21 cellular contexts compared by ENCODE assay signal in the genomic region with DNA sequence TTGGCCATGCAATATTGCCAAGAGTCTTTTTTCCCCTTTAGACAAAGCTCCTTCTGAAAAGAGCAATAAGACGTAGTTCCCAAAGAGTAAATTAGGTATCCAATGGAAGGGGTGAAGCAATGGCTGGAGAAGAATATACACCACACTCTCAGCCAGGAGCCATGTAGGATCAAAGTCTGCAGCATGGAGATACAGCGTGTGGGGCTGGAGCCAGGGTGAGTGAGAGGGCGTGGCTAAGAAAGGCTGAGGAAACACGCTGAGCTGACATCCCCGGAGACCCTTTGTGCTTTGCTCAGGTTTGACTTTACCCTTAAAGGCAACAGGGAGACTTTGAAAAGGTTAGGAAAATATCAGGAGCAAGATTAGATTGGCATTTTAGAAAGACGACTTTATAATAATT.
A peak's percentile ranks its signal among the peaks of the same experiment; 100 is the strongest.
DNase-seq lines count a peak whose midpoint lies in the region; ATAC-seq and TF ChIP-seq lines count a peak whose summit lies in the region.
"Had no signal": no experiment of that assay in that cellular context is flagged by ENCODE, and none has a peak within 500 bp of the region (broad histone marks: within the 10 kb centered on the region; RNA-seq: fewer than 3 reads in every experiment).

No MANE protein-coding gene starts in this region.

- H4K91ac ChIP-seq in H9 (ENCODE audit: insufficient read length, low read depth, low read length) = no peak overlapping the region

- H3K23me2 ChIP-seq in H9 (ENCODE audit: insufficient read length, low read depth, low read length, poor library complexity, severe bottlenecking) = no peaks in the 10 kb centered on the region

- H3K23ac ChIP-seq in H9 (ENCODE audit: insufficient read length, low read depth, low read length) = no peak overlapping the region

- H3K18ac ChIP-seq in H9 (ENCODE audit: insufficient read length, low read depth, low read length) = no peak overlapping the region

- H3K14ac ChIP-seq in H9 (ENCODE audit: insufficient read depth, low read length) = no peak overlapping the region

- H3K4me1 ChIP-seq in H9 (ENCODE audit: insufficient read depth, low read length) (no peaks in the 10 kb centered on the region), Panc1 (ENCODE audit: control insufficient read depth, insufficient read depth, low read length) (no peaks in the 10 kb centered on the region)

- intact Hi-C loops in Panc1 (cut with micrococcal nuclease; ENCODE audit: unreplicated experiment) = no loop called here

- H3K9ac ChIP-seq in H9 (ENCODE audit: extremely low read depth, insufficient read length, low read length) = no peak overlapping the region
- H3K9ac ChIP-seq: BLaER1 treated with 17β-estradiol and CSF1 and Interleukin-3, amounts not matched to agents 10 nM and 100 nM had no signal

- H3K36me3 Mint-ChIP-seq in H9 (ENCODE audit: insufficient read depth in 1 of 3, low read depth in 3 of 3) = 0 out of 7 replicates have a peak, but pooled peaks cover 0 to 6% (median 0%) of the 10 kb centered on the region in 3 experiments
- peaks cover 5% of the 10 kb centered on the region for H3K36me3 Mint-ChIP-seq in nephron progenitor cell (ENCODE audit: low read depth)
- H3K36me3 Mint-ChIP-seq: naive thymus-derived CD8-positive, alpha-beta T cell had no signal

- H3K27ac Mint-ChIP-seq in H9 (no peak overlapping the region), nephron progenitor cell (no peak overlapping the region)
- H3K27ac Mint-ChIP-seq: naive thymus-derived CD8-positive, alpha-beta T cell had no signal

- no peak overlapping the region for H3K4ac ChIP-seq in H9 (ENCODE audit: low read depth, low read length)

- in situ Hi-C loops in Panc1 (cut with HindIII; ENCODE audit: low pct_unique_long_range_greater_than_20kb, low sequenced_read_pairs) = no loop called here

- H3K27me3 ChIP-seq in H9 (ENCODE audit: insufficient read depth, low read length) (no peaks in the 10 kb centered on the region), Panc1 (ENCODE audit: control insufficient read depth, insufficient read depth, low read length) (no peaks in the 10 kb centered on the region)
- H3K27me3 ChIP-seq: BLaER1 treated with 17β-estradiol and CSF1 and Interleukin-3, amounts not matched to agents 10 nM and 100 nM; SJCRH30; suprapubic skin had no signal

- no peak overlapping the region for H2AFZ ChIP-seq in H9 (ENCODE audit: low read length)

- no peak overlapping the region for H4K8ac ChIP-seq in H9 (replicated peaks; ENCODE audit: insufficient read length, low read depth, low read length)

- WGBS in H9 (ENCODE audit: extremely low coverage, insufficient read length, low lambda C conversion rate) = no CpG with 5 or more reads among the region's 6 CpGs

- H2AK5ac ChIP-seq in H9 (ENCODE audit: insufficient read length, low read length) = no peak overlapping the region

- no peaks in the 10 kb centered on the region for H3K79me1 ChIP-seq in H9 (ENCODE audit: insufficient read depth, low read depth, low read length, poor library complexity, severe bottlenecking)

- no peak overlapping the region for H3K27ac ChIP-seq in H9 (ENCODE audit: insufficient read length, low read depth, low read length)
- peak overlapping the region; percentile 36; the same call in 1 of the 2 replicates for H3K27ac ChIP-seq in Panc1 (ENCODE audit: low read length)
- H3K27ac ChIP-seq: BLaER1 treated with 17β-estradiol and CSF1 and Interleukin-3, amounts not matched to agents 10 nM and 100 nM; SJCRH30; suprapubic skin had no signal

- H2BK5ac ChIP-seq in H9 (ENCODE audit: insufficient read length, low read length) = no peak overlapping the region

- no peaks in the 10 kb centered on the region for H3K79me2 ChIP-seq in H9 (ENCODE audit: insufficient read depth, low read length)

- TF ChIP-seq CTCF in H9 (conservative IDR thresholded peaks at IDR 0.05) = no peak
- TF ChIP-seq CTCF in Panc1 (IDR thresholded peaks at IDR 0.05) = no peak
- no peak for TF ChIP-seq CTCF in fibroblast of mammary gland (conservative IDR thresholded peaks at IDR 0.05; ENCODE audit: control insufficient read depth, insufficient read depth, low read depth, low read length)
- TF ChIP-seq CTCF in nephron progenitor cell (IDR thresholded peaks at IDR 0.05) = no peak

- no peak overlapping the region for H2BK12ac ChIP-seq in H9 (ENCODE audit: insufficient read length, low read depth, low read length)

- no peak overlapping the region for H3K4me2 ChIP-seq in H9 (ENCODE audit: insufficient read depth, insufficient read length, low read length)
- H3K4me2 ChIP-seq: smooth muscle cell had no signal

- POLR2A ChIA-PET in Panc1 (lab: Charles Lee) = no interaction called here

- no TSS peak for BruUV-seq in Panc1 (replicated peaks; lab: Mats Ljungman, UMichigan)

- no peaks in the 10 kb centered on the region for H3K9me3 ChIP-seq in H9 (ENCODE audit: control insufficient read depth, low read depth, low read length)
- no peaks in the 10 kb centered on the region for H3K9me3 ChIP-seq in Panc1 (ENCODE audit: control insufficient read depth, insufficient read depth, low read depth, low read length)
- H3K9me3 ChIP-seq: SJCRH30, suprapubic skin had no signal

- no peaks in the 10 kb centered on the region for H3K36me3 ChIP-seq in Panc1 (ENCODE audit: control insufficient read depth, insufficient read depth, low read length)
- H3K36me3 ChIP-seq: BLaER1 treated with 17β-estradiol and CSF1 and Interleukin-3, amounts not matched to agents 10 nM and 100 nM; SJCRH30; suprapubic skin had no signal

- no peak for ATAC-seq in Panc1
- ATAC-seq in esophagus mucosa = no peak
- no peak for ATAC-seq in HG03378 (IDR thresholded peaks at IDR 0.05; ENCODE audit: unreplicated experiment)
- ATAC-seq: naive thymus-derived CD8-positive, alpha-beta T cell had no signal

- no peak overlapping the region for H2BK120ac ChIP-seq in H9 (ENCODE audit: low read depth, low read length, poor library complexity, severe bottlenecking)

- H3K4me3 Mint-ChIP-seq in H9 (no peak overlapping the region), nephron progenitor cell (no peak overlapping the region)
- H3K4me3 Mint-ChIP-seq: naive thymus-derived CD8-positive, alpha-beta T cell had no signal

- H3K4me1 Mint-ChIP-seq in H9 (peaks cover 0 to 6% of the 10 kb centered on the region in 2 experiments; a peak in 1 of 4 replicates), nephron progenitor cell (no peaks in the 10 kb centered on the region)
- H3K4me1 Mint-ChIP-seq: naive thymus-derived CD8-positive, alpha-beta T cell had no signal

- H2BK20ac ChIP-seq in H9 (ENCODE audit: low read depth, low read length, poor library complexity, severe bottlenecking) = no peak overlapping the region

- CTCF ChIA-PET in Panc1 (lab: Charles Lee) = no interaction called here

- no peak overlapping the region for H3T11ph ChIP-seq in H9 (ENCODE audit: low read length)

- no peak overlapping the region for H3K56ac ChIP-seq in H9 (ENCODE audit: insufficient read length, low read depth, low read length)

- DNase-seq in H9 (peak; percentile 58), Panc1 (ENCODE audit: low read depth, low spot score) (no peak), fibroblast of mammary gland (ENCODE audit: low read depth) (peak; percentile 27), nephron progenitor cell (peak; percentile 30), NCI-H524 treated with DMSO at 0.1 percent for 48 hours (lab: John Stamatoyannopoulos, UW) (no peak)
- DNase-seq: activated CD4-positive, alpha-beta T cell treated with anti-CD3 and anti-CD28 coated beads for 1 hour; activated CD8-positive, alpha-beta memory T cell treated with anti-CD3 and anti-CD28 coated beads, Interleukin-2, amount 50 U/mL, for 48 hours; activated gamma-delta T cell; DMS153; Kasumi-1; naive thymus-derived CD8-positive, alpha-beta T cell; posterior cingulate gyrus; stimulated activated CD4-positive, alpha-beta T cell treated with anti-CD3 and anti-CD28 coated beads, Interleukin-4, amount 100 ng/mL, for 4 hours; stimulated activated CD8-positive, alpha-beta memory T cell treated with anti-CD3 and anti-CD28 coated beads, Interleukin-4, amount 100 ng/mL, for 48 hours; T-helper 9 cell had no signal

- H3K27me3 Mint-ChIP-seq in H9 (ENCODE audit: low read depth) = no peaks in the 10 kb centered on the region
- H3K27me3 Mint-ChIP-seq in nephron progenitor cell (ENCODE audit: low read depth, poor library complexity) = no peaks in the 10 kb centered on the region

- no peak overlapping the region for H4K5ac ChIP-seq in H9 (ENCODE audit: insufficient read length, low read depth, low read length)

- no peak overlapping the region for H2BK15ac ChIP-seq in H9 (ENCODE audit: low read depth, low read length)

- H3K4me3 ChIP-seq in Panc1 (ENCODE audit: low read depth in 2 of 2, low read length in 2 of 2) (no peak overlapping the region), fibroblast of mammary gland (ENCODE audit: control insufficient read depth, low read depth, low read length) (no peak overlapping the region)
- H3K4me3 ChIP-seq: BLaER1 treated with 17β-estradiol and CSF1 and Interleukin-3, amounts not matched to agents 10 nM and 100 nM; SJCRH30; smooth muscle cell; suprapubic skin had no signal

- no peaks in the 10 kb centered on the region for H4K20me1 ChIP-seq in H9 (ENCODE audit: control insufficient read depth, insufficient read depth, insufficient read length)
- H4K20me1 ChIP-seq: BLaER1 treated with 17β-estradiol and CSF1 and Interleukin-3, amounts not matched to agents 10 nM and 100 nM had no signal

- H3K9me3 Mint-ChIP-seq in H9 = no peaks in the 10 kb centered on the region
- H3K9me3 Mint-ChIP-seq in nephron progenitor cell = peaks cover 11% of the 10 kb centered on the region

Comparison
In these comparisons a context has a peak if more than half of its experiments do, and no peak if none do; other contexts are left out.
1. DNase-seq: peak in H9 (single experiment), fibroblast of mammary gland (single experiment) and nephron progenitor cell (single experiment); none in Panc1 (single experiment) and NCI-H524 treated with DMSO at 0.1 percent for 48 hours (single experiment).